ENCODE assay signal across 16 cellular contexts in the genomic region with DNA sequence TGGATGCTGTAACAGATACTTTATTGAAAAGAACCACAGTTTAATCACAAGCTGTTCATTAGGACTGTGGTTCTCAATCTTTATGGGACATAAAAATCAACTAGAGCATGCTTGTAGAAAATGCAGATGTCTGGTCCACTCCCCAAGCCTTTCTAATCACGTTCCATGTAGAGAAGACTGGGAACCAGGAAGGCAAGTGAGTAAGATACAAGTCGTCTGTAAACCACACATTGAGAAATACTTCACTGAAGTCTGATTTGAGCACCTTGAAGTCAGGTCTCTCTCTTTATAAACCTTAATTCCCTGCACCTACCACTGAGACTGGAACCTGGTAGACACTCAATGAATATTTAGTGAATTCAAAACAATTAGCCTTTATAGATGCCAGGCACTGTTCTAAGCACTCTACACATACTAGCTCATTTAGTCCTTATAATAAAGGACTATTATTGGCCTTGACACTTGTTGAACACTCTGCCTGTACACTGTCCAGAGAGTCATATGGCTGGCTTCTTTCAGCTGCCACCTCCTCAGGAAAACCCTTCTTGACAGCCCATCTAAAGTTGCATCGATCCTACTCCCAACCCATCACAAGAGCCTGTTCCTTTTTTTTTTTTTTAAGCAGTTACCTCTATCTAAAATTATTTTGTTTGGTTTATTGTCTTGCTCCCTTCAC. TPM values are rescaled to one million over a fixed set of nuclear protein-coding genes. Genes with fewer than 3 reads are reported as not detected.
DNase-seq lines count a peak whose midpoint lies in the region; ATAC-seq, FAIRE-seq and TF ChIP-seq lines count a peak whose summit lies in the region.
"Had no signal": no experiment of that assay in that cellular context is flagged by ENCODE, and none has a peak within 500 bp of the region (broad histone marks: within the 10 kb centered on the region; RNA-seq: fewer than 3 reads in every experiment).

No MANE protein-coding gene starts in this region.

- no peaks in the 10 kb centered on the region for H3K27me3 Mint-ChIP-seq in chondrocyte (ENCODE audit: low read depth)

- no peak overlapping the region for H3K9ac ChIP-seq in keratinocyte (ENCODE audit: control insufficient read depth, extremely low read depth, insufficient read depth, low read length)
- no peak overlapping the region for H3K9ac ChIP-seq in GM23248
- H3K9ac ChIP-seq: BLaER1 treated with 17β-estradiol and CSF1 and Interleukin-3, amounts not matched to agents 10 nM and 100 nM had no signal

- peak; percentile 23 for FAIRE-seq in keratinocyte (lab: Jason Lieb, UNC)

- H3K4me2 ChIP-seq in keratinocyte (ENCODE audit: control insufficient read depth, extremely low read depth, insufficient read depth, low read depth, low read length) (no peak overlapping the region), GM23248 (ENCODE audit: unreplicated experiment) (no peak overlapping the region), PC-9 (no peak overlapping the region)
- H3K4me2 ChIP-seq: BLaER1 treated with 17β-estradiol and CSF1 and Interleukin-3, amounts not matched to agents 10 nM and 100 nM had no signal

- CTCF ChIA-PET in HEK293 (lab: Yijun Ruan, JAX): interaction anchor here (0.6 to 1.4 kb wide), 3 partner anchors 15 to 580 kb away, joined by 3 read pairs; no protein-coding TSS in a partner anchor
- CTCF ChIA-PET in PC-9 (lab: Charles Lee): interaction anchor here (0.6 to 0.8 kb wide), 2 partner anchors 195 to 743 kb away, joined by 4 to 13 read pairs; no protein-coding TSS in a partner anchor

- H3K9me1 ChIP-seq in keratinocyte (ENCODE audit: control insufficient read depth, extremely low read depth, insufficient read depth, low read length): no peaks in the 10 kb centered on the region

- H2AFZ ChIP-seq in keratinocyte (ENCODE audit: control insufficient read depth, low read length): no peak overlapping the region
- no peak overlapping the region for H2AFZ ChIP-seq in GM23248
- no peak overlapping the region for H2AFZ ChIP-seq in PC-9

- TF ChIP-seq CTCF in HEK293 (tag by site-specific recombination; IDR thresholded peaks at IDR 0.05): no peak
- no peak for TF ChIP-seq CTCF in chondrocyte (IDR thresholded peaks at IDR 0.05)
- no peak for TF ChIP-seq CTCF in keratinocyte (optimal IDR thresholded peaks at IDR 0.05 in 1 of 3, IDR thresholded peaks at IDR 0.05 in 1 of 3, conservative IDR thresholded peaks at IDR 0.05 in 1 of 3; ENCODE audit: extremely low read depth in 1 of 3, insufficient read depth in 2 of 3, low read length in 3 of 3)
- no peak for TF ChIP-seq CTCF in psoas muscle (IDR thresholded peaks at IDR 0.05)
- TF ChIP-seq CTCF in PC-9 (conservative IDR thresholded peaks at IDR 0.05): no peak
- TF ChIP-seq CTCF in GM13977 (IDR thresholded peaks at IDR 0.05; ENCODE audit: extremely low read depth, insufficient read depth, missing control alignments): no peak

- intact Hi-C loops in psoas muscle (cut with DNase I): loop anchor here in 1 of 2 donors (10.0 kb wide), 1 partner anchor 254 kb away; no protein-coding TSS in a partner anchor
- intact Hi-C loops in PC-9 (cut with micrococcal nuclease; ENCODE audit: unreplicated experiment): loop anchor here (5.0 to 10.0 kb wide), 5 partner anchors 364 to 1714 kb away; no protein-coding TSS in a partner anchor

- H4K20me1 ChIP-seq in keratinocyte (ENCODE audit: control insufficient read depth, extremely low read depth, insufficient read depth, low read length) (no peaks in the 10 kb centered on the region), GM23248 (ENCODE audit: insufficient read depth) (no peaks in the 10 kb centered on the region), PC-9 (ENCODE audit: insufficient read depth) (no peaks in the 10 kb centered on the region)
- H4K20me1 ChIP-seq: BLaER1 treated with 17β-estradiol and CSF1 and Interleukin-3, amounts not matched to agents 10 nM and 100 nM had no signal

- peaks cover 36% of the 10 kb centered on the region for H3K36me3 Mint-ChIP-seq in chondrocyte (ENCODE audit: low read depth)
- H3K36me3 Mint-ChIP-seq: CD4-positive, CD25-positive, alpha-beta regulatory T cell had no signal

- in situ Hi-C loops in GM23248 (cut with MboI): loop anchor here (10.0 to 25.0 kb wide), 3 partner anchors 721 to 1146 kb away; no protein-coding TSS in a partner anchor
- in situ Hi-C loops in GM13977 (cut with MboI; ENCODE audit: low pct_unique_long_range_greater_than_20kb, low sequenced_read_pairs, unreplicated experiment): loop anchor here (25.0 kb wide), 2 partner anchors 746 to 946 kb away; no protein-coding TSS in a partner anchor

- H3K27ac Mint-ChIP-seq in chondrocyte (ENCODE audit: unreplicated experiment): peak overlapping the region; percentile 91
- H3K27ac Mint-ChIP-seq: CD4-positive, CD25-positive, alpha-beta regulatory T cell; H9; HFFc6 had no signal

- H3K79me2 ChIP-seq in keratinocyte (ENCODE audit: control insufficient read depth, insufficient read depth, low read length) (no peaks in the 10 kb centered on the region), GM23248 (ENCODE audit: insufficient read depth) (no peaks in the 10 kb centered on the region), PC-9 (ENCODE audit: low read depth) (no peaks in the 10 kb centered on the region)

- peak in 3 of 4 donors; percentile 41 to 65 (median 56) for ATAC-seq in psoas muscle

- H3K36me3 ChIP-seq in HEK293 (ENCODE audit: control insufficient read depth in 2 of 2, insufficient read depth in 1 of 2, low read length in 2 of 2): no peaks in the 10 kb centered on the region
- H3K36me3 ChIP-seq in keratinocyte (ENCODE audit: control insufficient read depth in 2 of 2, extremely low read depth in 1 of 2, insufficient read depth in 2 of 2, low read length in 2 of 2): no peaks in the 10 kb centered on the region
- H3K36me3 ChIP-seq in psoas muscle (ENCODE audit: insufficient read depth in 1 of 2, low read depth in 1 of 2): no peaks in the 10 kb centered on the region
- H3K36me3 ChIP-seq in GM23248 (ENCODE audit: low read depth): no peaks in the 10 kb centered on the region; the same call in 1 of the 2 replicates
- no peaks in the 10 kb centered on the region for H3K36me3 ChIP-seq in PC-9 (ENCODE audit: low read depth)
- H3K36me3 ChIP-seq: BLaER1 treated with 17β-estradiol and CSF1 and Interleukin-3, amounts not matched to agents 10 nM and 100 nM had no signal

- 32 to 55% (median 40%) methylated on average over 3 of the region's 3 CpGs for WGBS in psoas muscle, 3 donors
- WGBS in GM23248 (ENCODE audit: low coverage in 1 of 2, low lambda C conversion rate in 2 of 2, missing lambda C conversion rate in 2 of 2), 2 experiments: 87 to 93% methylated on average over 3 of the region's 3 CpGs

- DNase-seq in chondrocyte (ENCODE audit: low spot score): no peak
- no peak for DNase-seq in keratinocyte (ENCODE audit: low read depth, low spot score)
- DNase-seq in psoas muscle: no peak
- no peak for DNase-seq in GM23248
- no peak for DNase-seq in PC-9
- no peak for DNase-seq in GM13977 (ENCODE audit: low spot score)
- DNase-seq: ACHN; CD4-positive, CD25-positive, alpha-beta regulatory T cell; DMS53; GF-D8; GOT3; H9; HFFc6 had no signal

- POLR2A ChIA-PET in HEK293 (lab: Yijun Ruan, JAX) (no interaction called here), PC-9 (lab: Charles Lee; ENCODE audit: unreplicated experiment) (no interaction called here)

- no peaks in the 10 kb centered on the region for H3K9me3 Mint-ChIP-seq in chondrocyte (ENCODE audit: low read depth)
- H3K9me3 Mint-ChIP-seq: CD4-positive, CD25-positive, alpha-beta regulatory T cell; H9; HFFc6 had no signal

- H3K9me3 ChIP-seq in HEK293 (ENCODE audit: control insufficient read depth, insufficient read depth, low read depth, low read length) (no peaks in the 10 kb centered on the region), keratinocyte (ENCODE audit: control insufficient read depth, low read depth, low read length) (no peaks in the 10 kb centered on the region), psoas muscle (no peaks in the 10 kb centered on the region), GM23248 (ENCODE audit: low read depth) (no peaks in the 10 kb centered on the region), PC-9 (ENCODE audit: insufficient read depth, low read depth) (no peaks in the 10 kb centered on the region)
- H3K9me3 ChIP-seq: BLaER1 treated with 17β-estradiol and CSF1 and Interleukin-3, amounts not matched to agents 10 nM and 100 nM had no signal

- BruUV-seq in PC-9 (replicated peaks; lab: Mats Ljungman, UMichigan): no TSS peak

- no peak overlapping the region for H3K27ac ChIP-seq in HEK293 (ENCODE audit: extremely low read depth, low read depth, low read length)
- H3K27ac ChIP-seq in keratinocyte (ENCODE audit: control insufficient read depth, insufficient read depth, low read length): no peak overlapping the region
- no peak overlapping the region for H3K27ac ChIP-seq in psoas muscle
- H3K27ac ChIP-seq in GM23248: no peak overlapping the region
- H3K27ac ChIP-seq in PC-9: no peak overlapping the region
- H3K27ac ChIP-seq: BLaER1 treated with 17β-estradiol and CSF1 and Interleukin-3, amounts not matched to agents 10 nM and 100 nM; HL-60 had no signal

- H3K4me1 ChIP-seq in HEK293 (ENCODE audit: control insufficient read depth, insufficient read depth, low read length) (no peaks in the 10 kb centered on the region; the same call in 1 of the 2 replicates), keratinocyte (ENCODE audit: control insufficient read depth, extremely low read depth, insufficient read depth, low read length) (no peaks in the 10 kb centered on the region), psoas muscle (peaks cover 35% of the 10 kb centered on the region), GM23248 (ENCODE audit: insufficient read depth) (no peaks in the 10 kb centered on the region), PC-9 (replicated peaks; ENCODE audit: insufficient read depth) (no peaks in the 10 kb centered on the region)
- H3K4me1 ChIP-seq: BLaER1 treated with 17β-estradiol and CSF1 and Interleukin-3, amounts not matched to agents 10 nM and 100 nM had no signal

- H3K4me3 ChIP-seq in HEK293 (ENCODE audit: low read depth, low read length): no peak overlapping the region
- H3K4me3 ChIP-seq in keratinocyte (ENCODE audit: control insufficient read depth in 2 of 3, extremely low read depth in 1 of 3, insufficient read depth in 2 of 3, low read depth in 1 of 3, low read length in 3 of 3): no peak overlapping the region
- H3K4me3 ChIP-seq in psoas muscle: no peak overlapping the region
- H3K4me3 ChIP-seq in GM23248: no peak overlapping the region
- no peak overlapping the region for H3K4me3 ChIP-seq in PC-9
- H3K4me3 ChIP-seq: BLaER1 treated with 17β-estradiol and CSF1 and Interleukin-3, amounts not matched to agents 10 nM and 100 nM had no signal

- H3K9me2 ChIP-seq in GM23248 (ENCODE audit: insufficient read depth): no peaks in the 10 kb centered on the region
- no peaks in the 10 kb centered on the region; the same call in 1 of the 2 replicates for H3K9me2 ChIP-seq in PC-9 (ENCODE audit: insufficient read depth)

- no peak overlapping the region for H3K4me3 Mint-ChIP-seq in chondrocyte (ENCODE audit: unreplicated experiment)
- H3K4me3 Mint-ChIP-seq: CD4-positive, CD25-positive, alpha-beta regulatory T cell; H9; HFFc6 had no signal

- dilution Hi-C loops in keratinocyte (cut with MboI; ENCODE audit: extremely low pct_ligation_motif_present, low sequenced_read_pairs): loop anchor here (25.0 kb wide), 1 partner anchor 746 kb away; no protein-coding TSS in a partner anchor

- H3F3A ChIP-seq in GM23248 (ENCODE audit: insufficient read depth) (peaks cover 3% of the 10 kb centered on the region), PC-9 (ENCODE audit: insufficient read depth, low read depth) (no peaks in the 10 kb centered on the region)

- peaks cover 98% of the 10 kb centered on the region for H3K4me1 Mint-ChIP-seq in chondrocyte (ENCODE audit: low read depth)
- H3K4me1 Mint-ChIP-seq: CD4-positive, CD25-positive, alpha-beta regulatory T cell had no signal

- H3K27me3 ChIP-seq in keratinocyte (ENCODE audit: control insufficient read depth, extremely low read depth, insufficient read depth, low read length) (no peaks in the 10 kb centered on the region), psoas muscle (ENCODE audit: insufficient read depth in 3 of 3, low read length in 2 of 3) (no peaks in the 10 kb centered on the region), GM23248 (replicated peaks; ENCODE audit: insufficient read depth) (no peaks in the 10 kb centered on the region), PC-9 (ENCODE audit: insufficient read depth, low read depth) (peaks cover 9% of the 10 kb centered on the region; the same call in 1 of the 2 replicates)
- H3K27me3 ChIP-seq: BLaER1 treated with 17β-estradiol and CSF1 and Interleukin-3, amounts not matched to agents 10 nM and 100 nM had no signal

RNA-seq across cellular contexts. Expression of a gene that starts 59.0 kb away (rescaled TPM):
- total RNA-seq in chondrocyte (19.5 to 57.6 TPM (median 22.3 TPM) in 3 replicates), psoas muscle (100 to 1,000 TPM in 1 of 4 donors, 10 to 100 TPM in 3; 18.4 to 174 (median 56.1) TPM), PC-9 (2021) (96.8 and 98.9 TPM in 2 replicates)
- polyA plus RNA-seq in keratinocyte (13.4 to 37.2 TPM (median 27.9 TPM) in 3 replicates), psoas muscle (10 to 100 TPM; 51.4 to 85.6 (median 58.8) TPM), GM23248 (2016; fragmentation: Nextera tagmentation; extraction: Ambion mirVana) (26.6 and 26.7 TPM in 2 replicates)
- polyA plus RNA-seq in keratinocyte (2011; ENCODE audit: low read depth): 73.5 TPM
- polyA plus RNA-seq in keratinocyte (2011; cell fraction: cytosol; rRNA removed): 22.6 and 32.7 TPM in 2 replicates
- 10.9 and 13.0 TPM in 2 replicates for polyA plus RNA-seq in keratinocyte (2011; cell fraction: nucleus; rRNA removed)
- polyA plus RNA-seq in keratinocyte (2012; ENCODE audit: low replicate concordance): 26.6 and 41.9 TPM in 2 replicates
- 2.9 to 15.8 TPM (median 10.3 TPM) in 3 replicates for polyA minus RNA-seq in keratinocyte
- 26.7 TPM for polyA minus RNA-seq in keratinocyte (2011; cell fraction: cytosol; rRNA and poly(A)+ RNA removed)
- polyA minus RNA-seq in keratinocyte (2011; cell fraction: nucleus; rRNA and poly(A)+ RNA removed): 5.6 and 15.5 TPM in 2 replicates
- 9.0 and 17.2 TPM in 2 replicates for total RNA-seq in GM23248 (2014; rRNA removed; shearing (Covaris generic))
